Comparison of ENCODE assay signal across 8 cellular contexts in genomic region chr16:70298988-70299938, GRCh38. TPM values are rescaled to one million over a fixed set of nuclear protein-coding genes. Genes with fewer than 3 reads are reported as not detected.
DNase-seq lines count a peak whose midpoint lies in the region; ATAC-seq lines count a peak whose summit lies in the region.

DDX19B (plus strand) TSS chr16:70299186; CDS start chr16:70299298, 112 bp downstream.

- H3K4me1 Mint-ChIP-seq in activated CD4-positive, alpha-beta T cell treated with anti-CD3 and anti-CD28 coated beads, Interleukin-2, amount 10 ng/mL, durations not matched to agents 24 days and 14 days = peaks cover 18% of the 10 kb centered on the region
- peaks cover 36% of the 10 kb centered on the region for H3K4me1 Mint-ChIP-seq in dendritic cell treated with granulocyte-macrophage colony-stimulating factor and Interleukin-4, amounts not matched to agents 40 ng/mL and 50 ng/mL, for 4 days (ENCODE audit: low read depth)

- DNase-seq in DMS 273 (lab: John Stamatoyannopoulos, UW; ENCODE audit: unreplicated experiment) = peak; percentile 75
- DNase-seq in DMS 273 treated with DMSO at 0.1 percent for 48 hours (lab: John Stamatoyannopoulos, UW) = no peak
- peak; percentile 4 to 43 for DNase-seq in NCI-H446 (lab: John Stamatoyannopoulos, UW)
- DNase-seq in activated CD4-positive, alpha-beta T cell treated with anti-CD3 and anti-CD28 coated beads, Interleukin-2, amount 10 ng/mL, durations not matched to agents 24 days and 14 days = peak; percentile 92
- DNase-seq in left kidney (ENCODE audit: low read depth, low spot score) = peak; percentile 92
- DNase-seq in stimulated activated CD4-positive, alpha-beta T cell treated with anti-CD3 and anti-CD28 coated beads, Interleukin-1b, Interleukin-23, amount 100 ng/mL, for 48 hours = peak; percentile 63

- no peaks in the 10 kb centered on the region for H3K27me3 Mint-ChIP-seq in activated CD4-positive, alpha-beta T cell treated with anti-CD3 and anti-CD28 coated beads, Interleukin-2, amount 10 ng/mL, durations not matched to agents 24 days and 14 days
- H3K27me3 Mint-ChIP-seq in dendritic cell treated with granulocyte-macrophage colony-stimulating factor and Interleukin-4, amounts not matched to agents 40 ng/mL and 50 ng/mL, for 4 days = no peaks in the 10 kb centered on the region

- peak; percentile 87 for ATAC-seq in HG03135 (IDR thresholded peaks at IDR 0.05; ENCODE audit: unreplicated experiment)

- H3K36me3 Mint-ChIP-seq in activated CD4-positive, alpha-beta T cell treated with anti-CD3 and anti-CD28 coated beads, Interleukin-2, amount 10 ng/mL, durations not matched to agents 24 days and 14 days (ENCODE audit: low read depth) = peaks cover 30% of the 10 kb centered on the region
- peaks cover 28% of the 10 kb centered on the region for H3K36me3 Mint-ChIP-seq in dendritic cell treated with granulocyte-macrophage colony-stimulating factor and Interleukin-4, amounts not matched to agents 40 ng/mL and 50 ng/mL, for 4 days (ENCODE audit: low read depth)

- intact Hi-C loops in activated CD4-positive, alpha-beta T cell treated with anti-CD3 and anti-CD28 coated beads, Interleukin-2, amount 10 ng/mL, durations not matched to agents 24 days and 14 days (cut with micrococcal nuclease) = loop anchor here (1.0 kb wide), 2 partner anchors 10 to 47 kb away; partner anchors contain the start of genes AARS1 and DDX19A
- intact Hi-C loops in dendritic cell treated with granulocyte-macrophage colony-stimulating factor and Interleukin-4, amounts not matched to agents 40 ng/mL and 50 ng/mL, for 4 days (cut with micrococcal nuclease) = loop anchor here (1.0 kb wide), 1 partner anchor 47 kb away; the partner anchor contains the start of gene DDX19A

- peak within 1 kb of the TSS; percentile 93 for H3K27ac Mint-ChIP-seq in activated CD4-positive, alpha-beta T cell treated with anti-CD3 and anti-CD28 coated beads, Interleukin-2, amount 10 ng/mL, durations not matched to agents 24 days and 14 days
- peak within 1 kb of the TSS; percentile 97 for H3K27ac Mint-ChIP-seq in dendritic cell treated with granulocyte-macrophage colony-stimulating factor and Interleukin-4, amounts not matched to agents 40 ng/mL and 50 ng/mL, for 4 days

- no peaks in the 10 kb centered on the region for H3K9me3 Mint-ChIP-seq in activated CD4-positive, alpha-beta T cell treated with anti-CD3 and anti-CD28 coated beads, Interleukin-2, amount 10 ng/mL, durations not matched to agents 24 days and 14 days
- H3K9me3 Mint-ChIP-seq in dendritic cell treated with granulocyte-macrophage colony-stimulating factor and Interleukin-4, amounts not matched to agents 40 ng/mL and 50 ng/mL, for 4 days = peaks cover 14% of the 10 kb centered on the region

- H3K4me3 Mint-ChIP-seq in activated CD4-positive, alpha-beta T cell treated with anti-CD3 and anti-CD28 coated beads, Interleukin-2, amount 10 ng/mL, durations not matched to agents 24 days and 14 days = peak within 1 kb of the TSS; percentile 94
- H3K4me3 Mint-ChIP-seq in dendritic cell treated with granulocyte-macrophage colony-stimulating factor and Interleukin-4, amounts not matched to agents 40 ng/mL and 50 ng/mL, for 4 days = peak within 1 kb of the TSS; percentile 91

RNA-seq across cellular contexts. Expression of gene DDX19B, which starts in this region (rescaled TPM):
- 29.4 and 30.4 TPM in 2 replicates for total RNA-seq in activated CD4-positive, alpha-beta T cell treated with anti-CD3 and anti-CD28 coated beads, Interleukin-2, amount 10 ng/mL, durations not matched to agents 24 days and 14 days
